ENCODE assay signal across 35 cellular contexts in genomic region chr17:39169518-39169917, GRCh38. TPM values are rescaled to one million over a fixed set of nuclear protein-coding genes. Genes with fewer than 3 reads are reported as not detected.
"Had no signal": no experiment of that assay in that cellular context is flagged by ENCODE, and none has a peak within 500 bp of the region (broad histone marks: within the 10 kb centered on the region; RNA-seq: fewer than 3 reads in every experiment).

No MANE protein-coding gene starts in this region.

- H3K4me3 ChIP-seq: MG63, PC-9 had no signal

- H3K36me3 ChIP-seq: brain microvascular endothelial cell, MG63 had no signal

- H3K27ac ChIP-seq: brain microvascular endothelial cell, PC-9 had no signal

- H2AFZ ChIP-seq: PC-9 had no signal

- H3K4me2 ChIP-seq: PC-9 had no signal

- FAIRE-seq: RCC 7860, TTC549 had no signal

- DNase-seq: activated CD4-positive, alpha-beta memory T cell treated with anti-CD3 and anti-CD28 coated beads for 36 hours; activated CD4-positive, alpha-beta T cell treated with anti-CD3 and anti-CD28 coated beads for 4 hours; activated CD4-positive, alpha-beta T cell treated with anti-CD3 and anti-CD28 coated beads, Interleukin-2, amount 50 U/mL, for 1 hour; activated CD8-positive, alpha-beta memory T cell treated with anti-CD3 and anti-CD28 coated beads, Interleukin-2, amount 50 U/mL, for 4 hours; activated effector memory CD4-positive, alpha-beta T cell treated with Interleukin-2 at 50 U/mL for 16 hours; activated naive CD4-positive, alpha-beta T cell treated with anti-CD3 and anti-CD28 coated beads, Interleukin-2, amount 10 ng/mL, durations not matched to agents 7 days and 5 days; activated naive CD8-positive, alpha-beta T cell treated with anti-CD3 and anti-CD28 coated beads, Interleukin-2, amount 50 U/mL, for 24 hours; activated T-cell treated with anti-CD3 and anti-CD28 coated beads for 4 hours; activated T-cell treated with anti-CD3 and anti-CD28 coated beads, Interleukin-2, amount 50 U/mL, for 48 hours; anterior cingulate cortex; brain microvascular endothelial cell; central memory CD4-positive, alpha-beta T cell; Karpas-422; MG63; NCI-H1092 treated with DMSO at 0.1 percent for 48 hours; NCI-H1417; NCI-H146; NCI-H187; NCI-H2029 treated with DMSO at 0.1 percent for 48 hours; NCI-H2107; NCI-H2171; NCI-H510A; NCI-H526; NCI-H748 treated with DMSO at 0.1 percent for 48 hours; NK-92 treated with Interleukin-12 subunit alpha and Interleukin-12 subunit beta, amount 100 ng/mL, for 24 hours; PC-9; Right ventricle myocardium superior; SW 1271; T-helper 1 cell; T1000 had no signal

- ATAC-seq: activated CD4-positive, CD25-positive, alpha-beta regulatory T cell treated with anti-CD3 and anti-CD28 coated beads, Interleukin-2, amount 50 U/mL, for 24 hours; activated naive CD8-positive, alpha-beta T cell treated with anti-CD3 and anti-CD28 coated beads, Interleukin-2, amount 50 U/mL, for 24 hours had no signal

- H3K27me3 ChIP-seq: MG63 had no signal

RNA-seq across cellular contexts. Expression of gene ARL5C, which starts 3.6 kb away (rescaled TPM):
- total RNA-seq: activated CD4-positive, alpha-beta memory T cell treated with anti-CD3 and anti-CD28 coated beads for 36 hours; cerebellum; PC-9; Right ventricle myocardium superior; T-helper 2 cell treated with Interferon-gamma antibody and Interleukin-4, amounts not matched to agents 100 ng/mL and 5 ng/mL, for 36 hours had no signal

RNA-seq across cellular contexts. Expression of gene STAC2, which starts 56.2 kb away (rescaled TPM):
- total RNA-seq: activated CD4-positive, alpha-beta memory T cell treated with anti-CD3 and anti-CD28 coated beads for 36 hours; T-helper 2 cell treated with Interferon-gamma antibody and Interleukin-4, amounts not matched to agents 100 ng/mL and 5 ng/mL, for 36 hours had no signal
